Comparison of ENCODE assay signal across 20 cellular contexts in genomic region chr11:126328444-126328843, GRCh38. TPM values are rescaled to one million over a fixed set of nuclear protein-coding genes. Genes with fewer than 3 reads are reported as not detected.
DNase-seq lines count a peak whose midpoint lies in the region; ATAC-seq and TF ChIP-seq lines count a peak whose summit lies in the region.
"Had no signal": no experiment of that assay in that cellular context is flagged by ENCODE, and none has a peak within 500 bp of the region (broad histone marks: within the 10 kb centered on the region; RNA-seq: fewer than 3 reads in every experiment).

No MANE protein-coding gene starts in this region.

- no peak overlapping the region; the same call in 1 of the 2 replicates for H3K14ac ChIP-seq in H9 (ENCODE audit: insufficient read depth, low read length)

- H3K27me3 ChIP-seq in CD8-positive, alpha-beta T cell (ENCODE audit: insufficient read depth, low read length), result no peaks in the 10 kb centered on the region
- H3K27me3 ChIP-seq in H9 (ENCODE audit: insufficient read depth, low read length) (no peaks in the 10 kb centered on the region), ectodermal cell (ENCODE audit: control insufficient read depth, insufficient read depth, low read length, poor library complexity, severe bottlenecking) (no peaks in the 10 kb centered on the region)
- H3K27me3 ChIP-seq: gastrocnemius medialis, left lung, MG63 had no signal

- DNase-seq in CD8-positive, alpha-beta T cell, result no peak
- DNase-seq in H9 (no peak), neural crest cell (ENCODE audit: low read depth, low spot score) (no peak), AML-193 (lab: John Stamatoyannopoulos, UW) (no peak)
- DNase-seq: activated CD4-positive, alpha-beta T cell treated with anti-CD3 and anti-CD28 coated beads, Interleukin-2, amount 50 U/mL, for 1 hour; activated naive CD4-positive, alpha-beta T cell treated with anti-CD3 and anti-CD28 coated beads, Interleukin-2, amount 50 U/mL, for 16 hours; gastrocnemius medialis; MG63; NCI-H2029; NCI-H446; SHP77; T-cell had no signal

- H3K9me3 Mint-ChIP-seq in CD8-positive, alpha-beta T cell, result no peaks in the 10 kb centered on the region
- H3K9me3 Mint-ChIP-seq in H9 (no peaks in the 10 kb centered on the region), neural crest cell (no peaks in the 10 kb centered on the region)
- H3K9me3 Mint-ChIP-seq: T-cell had no signal

- no CpG with 5 or more reads among the region's 12 CpGs for WGBS in H9 (ENCODE audit: extremely low coverage, insufficient read length, low lambda C conversion rate)
- WGBS in ectodermal cell, 2 experiments, result 91 to 95% methylated on average over 12 of the region's 12 CpGs

- H2BK120ac ChIP-seq in H9 (ENCODE audit: low read depth, low read length, poor library complexity, severe bottlenecking), result no peak overlapping the region

- no peak for ATAC-seq in CD8-positive, alpha-beta T cell
- no peak for ATAC-seq in HG02840 (IDR thresholded peaks at IDR 0.05; ENCODE audit: low FRiP score, unreplicated experiment)
- ATAC-seq in HG02885 (IDR thresholded peaks at IDR 0.05; ENCODE audit: poor library complexity, unreplicated experiment), result no peak
- no peak for ATAC-seq in HG02610 (IDR thresholded peaks at IDR 0.05; ENCODE audit: unreplicated experiment)
- ATAC-seq: gastrocnemius medialis, left lung, T-cell had no signal

- no peak overlapping the region for H2BK12ac ChIP-seq in H9 (ENCODE audit: insufficient read length, low read depth, low read length)

- peak overlapping the region; percentile 66 for H3K27ac Mint-ChIP-seq in CD8-positive, alpha-beta T cell
- H3K27ac Mint-ChIP-seq in H9 (peak overlapping the region; percentile 18 to 88 (median 21); a peak in 4 of 7 replicates), neural crest cell (ENCODE audit: unreplicated experiment) (peak overlapping the region; percentile 79)
- H3K27ac Mint-ChIP-seq: T-cell had no signal

- H3K4me3 Mint-ChIP-seq in CD8-positive, alpha-beta T cell, result no peak overlapping the region
- H3K4me3 Mint-ChIP-seq in H9 (no peak overlapping the region), neural crest cell (no peak overlapping the region)
- H3K4me3 Mint-ChIP-seq: T-cell had no signal

- no peak overlapping the region for H3K27ac ChIP-seq in CD8-positive, alpha-beta T cell (ENCODE audit: low read depth, low read length)
- H3K27ac ChIP-seq in H9 (ENCODE audit: insufficient read length, low read depth, low read length) (no peak overlapping the region), ectodermal cell (ENCODE audit: insufficient read depth, low read depth, low read length, poor library complexity, severe bottlenecking) (peak overlapping the region; percentile 8)
- H3K27ac ChIP-seq: coronary artery, epithelial cell of prostate, gastrocnemius medialis, left lung, parathyroid adenoma had no signal

- POLR2A ChIA-PET in CD8-positive, alpha-beta T cell (lab: Charles Lee), result no interaction called here

- H3K36me3 Mint-ChIP-seq in CD8-positive, alpha-beta T cell, result peaks cover 64% of the 10 kb centered on the region
- H3K36me3 Mint-ChIP-seq in H9 (ENCODE audit: insufficient read depth in 1 of 3, low read depth in 3 of 3) (peaks cover 4 to 22% (median 10%) of the 10 kb centered on the region in 3 experiments; a peak in 6 of 7 replicates), neural crest cell (ENCODE audit: low read depth) (no peaks in the 10 kb centered on the region)

- H3K4me2 ChIP-seq in H9 (ENCODE audit: insufficient read depth, insufficient read length, low read length), result no peak overlapping the region

- no peaks in the 10 kb centered on the region for H3K9me3 ChIP-seq in CD8-positive, alpha-beta T cell (ENCODE audit: low read length)
- H3K9me3 ChIP-seq in H9 (ENCODE audit: control insufficient read depth, low read depth, low read length) (no peaks in the 10 kb centered on the region), ectodermal cell (ENCODE audit: control insufficient read depth, low read length) (no peaks in the 10 kb centered on the region)
- H3K9me3 ChIP-seq: gastrocnemius medialis, left lung, MG63 had no signal

- H3K9ac ChIP-seq in H9 (ENCODE audit: extremely low read depth, insufficient read length, low read length), result no peak overlapping the region
- H3K9ac ChIP-seq: parathyroid adenoma had no signal

- H3K18ac ChIP-seq in H9 (ENCODE audit: insufficient read length, low read depth, low read length), result no peak overlapping the region

- H3K4ac ChIP-seq in H9 (ENCODE audit: low read depth, low read length), result no peak overlapping the region

- H4K5ac ChIP-seq in H9 (ENCODE audit: insufficient read length, low read depth, low read length), result no peak overlapping the region

- peaks cover 23% of the 10 kb centered on the region for H3K4me1 Mint-ChIP-seq in CD8-positive, alpha-beta T cell (ENCODE audit: low read depth)
- H3K4me1 Mint-ChIP-seq in H9 (peaks cover 0 to 4% of the 10 kb centered on the region in 2 experiments; a peak in 1 of 4 replicates), neural crest cell (peaks cover 24% of the 10 kb centered on the region)

- no peaks in the 10 kb centered on the region for H3K27me3 Mint-ChIP-seq in CD8-positive, alpha-beta T cell (ENCODE audit: low read depth)
- H3K27me3 Mint-ChIP-seq in H9 (ENCODE audit: low read depth), result no peaks in the 10 kb centered on the region
- no peaks in the 10 kb centered on the region for H3K27me3 Mint-ChIP-seq in neural crest cell (ENCODE audit: low read depth)
- H3K27me3 Mint-ChIP-seq: T-cell had no signal

- no peak overlapping the region for H2BK20ac ChIP-seq in H9 (ENCODE audit: low read depth, low read length, poor library complexity, severe bottlenecking)

- H3K79me2 ChIP-seq in H9 (ENCODE audit: insufficient read depth, low read length), result no peaks in the 10 kb centered on the region
- H3K79me2 ChIP-seq: parathyroid adenoma had no signal

- no peaks in the 10 kb centered on the region for H4K20me1 ChIP-seq in H9 (ENCODE audit: control insufficient read depth, insufficient read depth, insufficient read length)

- no peak overlapping the region; the same call in 1 of the 2 replicates for H2BK15ac ChIP-seq in H9 (ENCODE audit: low read depth, low read length)

- intact Hi-C loops in CD8-positive, alpha-beta T cell (cut with DNase I, micrococcal nuclease), result no loop called here

- H2AK5ac ChIP-seq in H9 (ENCODE audit: insufficient read length, low read length), result no peak overlapping the region

- TF ChIP-seq CTCF in CD8-positive, alpha-beta T cell (IDR thresholded peaks at IDR 0.05), result no peak
- TF ChIP-seq CTCF in H9 (conservative IDR thresholded peaks at IDR 0.05) (no peak), neural crest cell (conservative IDR thresholded peaks at IDR 0.05) (no peak)

- H3K23ac ChIP-seq in H9 (ENCODE audit: insufficient read length, low read depth, low read length), result no peak overlapping the region

- H4K91ac ChIP-seq in H9 (ENCODE audit: insufficient read length, low read depth, low read length), result no peak overlapping the region

- no peak overlapping the region for H2AFZ ChIP-seq in H9 (ENCODE audit: low read length)
- H2AFZ ChIP-seq: parathyroid adenoma had no signal

- H2BK5ac ChIP-seq in H9 (ENCODE audit: insufficient read length, low read length), result no peak overlapping the region

- H3K56ac ChIP-seq in H9 (ENCODE audit: insufficient read length, low read depth, low read length), result no peak overlapping the region

- H3K23me2 ChIP-seq in H9 (ENCODE audit: insufficient read length, low read depth, low read length, poor library complexity, severe bottlenecking), result no peaks in the 10 kb centered on the region

- no peaks in the 10 kb centered on the region for H3K4me1 ChIP-seq in CD8-positive, alpha-beta T cell (ENCODE audit: insufficient read depth, low read length)
- no peaks in the 10 kb centered on the region; the same call in 1 of the 2 replicates for H3K4me1 ChIP-seq in H9 (ENCODE audit: insufficient read depth, low read length)
- peaks cover 8% of the 10 kb centered on the region for H3K4me1 ChIP-seq in ectodermal cell (ENCODE audit: control insufficient read depth, insufficient read depth, low read length)
- H3K4me1 ChIP-seq: left lung, parathyroid adenoma had no signal

- no peak overlapping the region for H4K8ac ChIP-seq in H9 (replicated peaks; ENCODE audit: insufficient read length, low read depth, low read length)

- H3T11ph ChIP-seq in H9 (ENCODE audit: low read length), result no peak overlapping the region

- no peaks in the 10 kb centered on the region for H3K36me3 ChIP-seq in CD8-positive, alpha-beta T cell (ENCODE audit: insufficient read depth, low read length)
- no peaks in the 10 kb centered on the region for H3K36me3 ChIP-seq in ectodermal cell (ENCODE audit: control insufficient read depth, insufficient read depth, low read length)
- H3K36me3 ChIP-seq: gastrocnemius medialis had no signal

- H3K4me3 ChIP-seq in CD8-positive, alpha-beta T cell (ENCODE audit: low read depth, low read length), result no peak overlapping the region
- no peak overlapping the region for H3K4me3 ChIP-seq in ectodermal cell (ENCODE audit: insufficient read depth, low read depth, low read length)
- H3K4me3 ChIP-seq: coronary artery, gastrocnemius medialis, left lung, MG63 had no signal

- H3K79me1 ChIP-seq in H9 (ENCODE audit: insufficient read depth, low read depth, low read length, poor library complexity, severe bottlenecking), result no peaks in the 10 kb centered on the region

- CTCF ChIA-PET in CD8-positive, alpha-beta T cell (lab: Charles Lee), result interaction anchor here (1.3 kb wide), 1 partner anchor 18 kb away, joined by 4 read pairs; no protein-coding TSS in a partner anchor

RNA-seq across cellular contexts. Expression of gene DCPS, which starts 24.6 kb away (rescaled TPM):
- 1 to 10 TPM; 7.3 to 7.5 TPM for total RNA-seq in CD8-positive, alpha-beta T cell
- total RNA-seq in H9 (2021), result 24.4 and 27.7 TPM in 2 replicates
- 33.6 TPM for polyA plus RNA-seq in ectodermal cell (2013, experiment 1 of 4)
- polyA plus RNA-seq in ectodermal cell (2013, experiment 2 of 4), result 33.5 TPM
- polyA plus RNA-seq in ectodermal cell (2013, experiment 3 of 4), result 25.9 TPM
- 25.5 TPM for polyA plus RNA-seq in ectodermal cell (2013, experiment 4 of 4)
- total RNA-seq in neural crest cell, result 22.9 and 23.3 TPM in 2 replicates

RNA-seq across cellular contexts. Expression of gene ST3GAL4, which starts 27.0 kb away (rescaled TPM):
- 1 to 10 TPM; 2.8 to 3.7 TPM for total RNA-seq in CD8-positive, alpha-beta T cell
- total RNA-seq in H9 (2021) (12.2 and 13.6 TPM in 2 replicates), neural crest cell (22.4 and 23.1 TPM in 2 replicates)
- polyA plus RNA-seq in ectodermal cell (2013, experiment 1 of 4), result 16.6 TPM
- 16.3 TPM for polyA plus RNA-seq in ectodermal cell (2013, experiment 2 of 4)
- 13.0 TPM for polyA plus RNA-seq in ectodermal cell (2013, experiment 3 of 4)
- polyA plus RNA-seq in ectodermal cell (2013, experiment 4 of 4), result 14.2 TPM

RNA-seq across cellular contexts. Expression of gene TIRAP, which starts 45.6 kb away (rescaled TPM):
- total RNA-seq in CD8-positive, alpha-beta T cell, result 1 to 10 TPM; 6.7 to 7.9 TPM
- total RNA-seq in H9 (2021) (7.0 and 7.3 TPM in 2 replicates), neural crest cell (9.7 and 10.6 TPM in 2 replicates)
- polyA plus RNA-seq in ectodermal cell (2013, experiment 1 of 4), result 6.0 TPM
- polyA plus RNA-seq in ectodermal cell (2013, experiment 2 of 4), result 8.0 TPM
- polyA plus RNA-seq in ectodermal cell (2013, experiment 3 of 4), result 5.3 TPM
- 4.6 TPM for polyA plus RNA-seq in ectodermal cell (2013, experiment 4 of 4)

RNA-seq across cellular contexts. Expression of gene FOXRED1, which starts 59.5 kb away (rescaled TPM):
- 10 to 100 TPM; 27.4 to 30.5 TPM for total RNA-seq in CD8-positive, alpha-beta T cell
- total RNA-seq in H9 (2021) (60.1 and 67.5 TPM in 2 replicates), neural crest cell (54.3 and 55.0 TPM in 2 replicates)
- polyA plus RNA-seq in ectodermal cell (2013, experiment 1 of 4), result 61.8 TPM
- polyA plus RNA-seq in ectodermal cell (2013, experiment 2 of 4), result 67.7 TPM
- polyA plus RNA-seq in ectodermal cell (2013, experiment 3 of 4), result 42.9 TPM
- polyA plus RNA-seq in ectodermal cell (2013, experiment 4 of 4), result 44.7 TPM

RNA-seq across cellular contexts. Expression of gene SRPRA, which starts 59.7 kb away (rescaled TPM):
- total RNA-seq in CD8-positive, alpha-beta T cell, result 100 to 1,000 TPM; 234 to 242 TPM
- total RNA-seq in H9 (2021) (63.7 and 64.3 TPM in 2 replicates), neural crest cell (70.2 and 74.6 TPM in 2 replicates)
- 54.0 TPM for polyA plus RNA-seq in ectodermal cell (2013, experiment 1 of 4)
- 60.4 TPM for polyA plus RNA-seq in ectodermal cell (2013, experiment 2 of 4)
- 51.3 TPM for polyA plus RNA-seq in ectodermal cell (2013, experiment 3 of 4)
- polyA plus RNA-seq in ectodermal cell (2013, experiment 4 of 4), result 56.9 TPM

Comparison
In these comparisons a context has a peak if more than half of its experiments do, and no peak if none do; other contexts are left out.
1. H3K27ac Mint-ChIP-seq: peak in every context shown above with its lines; median percentile 79 in neural crest cell; 66 in CD8-positive, alpha-beta T cell; 21 in H9.